1 cellular context compared by ENCODE assay signal in genomic region chr10:97334370-97335175, GRCh38.
A peak's percentile ranks its signal among the peaks of the same experiment; 100 is the strongest.
TF ChIP-seq lines count a peak whose summit lies in the region.

TSS of gene FRAT2 (minus strand) at chr10:97334729. CDS start at chr10:97334572, 157 bp downstream.

TF ChIP-seq in K562, 482 proteins besides CTCF, POLR2A, EP300 and RAD21 (continued from another document and continues in another):
- no peak for TF ChIP-seq ZBTB5 (IDR thresholded peaks at IDR 0.05)
- TF ChIP-seq NR3C1 (CRISPR knock-in tag; IDR thresholded peaks at IDR 0.05), result peak; percentile 31; the same call in 1 of the 2 replicates
- TF ChIP-seq SMAD2 (IDR thresholded peaks at IDR 0.05; ENCODE audit: low read depth, low read length), result no peak
- TF ChIP-seq USF2 (CRISPR knock-in tag; IDR thresholded peaks at IDR 0.05), result peak; percentile 71
- no peak for TF ChIP-seq ETS2 (tag; IDR thresholded peaks at IDR 0.05; ENCODE audit: borderline replicate concordance, poor library complexity, severe bottlenecking)
- no peak for TF ChIP-seq HMG20A (CRISPR knock-in tag; conservative IDR thresholded peaks at IDR 0.05)
- no peak for TF ChIP-seq ETV5 (CRISPR knock-in tag; IDR thresholded peaks at IDR 0.05; ENCODE audit: low read depth)
- peak; percentile 79 for TF ChIP-seq SREBF1 (IDR thresholded peaks at IDR 0.05; ENCODE audit: borderline replicate concordance, low read depth, low read length)
- no peak for TF ChIP-seq E2F1 (CRISPR knock-in tag; IDR thresholded peaks at IDR 0.05)
- TF ChIP-seq ZKSCAN1 (IDR thresholded peaks at IDR 0.05; ENCODE audit: low read depth, low read length), result no peak
- TF ChIP-seq ZNF395 (CRISPR knock-in tag; IDR thresholded peaks at IDR 0.05), result 0 out of 2 replicates have a peak, but pooled peaks have one; percentile 72
- no peak for TF ChIP-seq MLLT1 (IDR thresholded peaks at IDR 0.05)
- TF ChIP-seq ZNF766 (CRISPR knock-in tag; conservative IDR thresholded peaks at IDR 0.05), result no peak
- no peak for TF ChIP-seq EWSR1 (IDR thresholded peaks at IDR 0.05; ENCODE audit: borderline replicate concordance, low read depth, partially characterized antibody)
- TF ChIP-seq NFE2L1 (tag; IDR thresholded peaks at IDR 0.05; ENCODE audit: borderline replicate concordance, low read depth), result no peak
- no peak for TF ChIP-seq ZNF518B (CRISPR knock-in tag; IDR thresholded peaks at IDR 0.05)
- TF ChIP-seq THAP7 (CRISPR knock-in tag; IDR thresholded peaks at IDR 0.05), result no peak
- TF ChIP-seq POLR2AphosphoS5 (IDR thresholded peaks at IDR 0.05; ENCODE audit: control insufficient read depth, insufficient read depth, low read depth, low read length), result peak; percentile 49
- TF ChIP-seq ILK (tag; IDR thresholded peaks at IDR 0.05; ENCODE audit: borderline replicate concordance, low read depth), result no peak
- peak; percentile 82; the same call in 1 of the 2 replicates for TF ChIP-seq SOX6 (IDR thresholded peaks at IDR 0.05)
- no peak; the same call in 1 of the 2 replicates for TF ChIP-seq FOSL1 (tag; conservative IDR thresholded peaks at IDR 0.05)
- no peak for TF ChIP-seq JUN (IDR thresholded peaks at IDR 0.05; ENCODE audit: borderline replicate concordance, low read depth, low read length)
- no peak for TF ChIP-seq JUN (CRISPR knock-in tag; IDR thresholded peaks at IDR 0.05; ENCODE audit: borderline replicate concordance)
- no peak for TF ChIP-seq NFIX (CRISPR knock-in tag; IDR thresholded peaks at IDR 0.05; ENCODE audit: low read depth)
- no peak for TF ChIP-seq ATF1 (CRISPR knock-in tag; IDR thresholded peaks at IDR 0.05)
- peak; percentile 95 for TF ChIP-seq ATF1 (tag; IDR thresholded peaks at IDR 0.05)
- no peak for TF ChIP-seq GATAD2B (IDR thresholded peaks at IDR 0.05; ENCODE audit: borderline replicate concordance)
- no peak for TF ChIP-seq ZNF311 (CRISPR knock-in tag; IDR thresholded peaks at IDR 0.05)
- no peak for TF ChIP-seq TCFL5 (CRISPR knock-in tag; conservative IDR thresholded peaks at IDR 0.05)
- TF ChIP-seq HMBOX1 (IDR thresholded peaks at IDR 0.05), result no peak
- no peak for TF ChIP-seq CC2D1A (IDR thresholded peaks at IDR 0.05)
- TF ChIP-seq EGR1 (conservative IDR thresholded peaks at IDR 0.05), result peak; percentile 80
- TF ChIP-seq SIN3A (IDR thresholded peaks at IDR 0.05; ENCODE audit: borderline replicate concordance in 2 of 2, control insufficient read depth in 1 of 2, low read depth in 2 of 2, low read length in 2 of 2), result peak; percentile 43 to 80; a peak in 2 of 4 replicates
- no peak for TF ChIP-seq KAT2B (IDR thresholded peaks at IDR 0.05; ENCODE audit: low read depth, low read length)
- no peak for TF ChIP-seq ZFP1 (CRISPR knock-in tag; IDR thresholded peaks at IDR 0.05)
- no peak for TF ChIP-seq RBM14 (IDR thresholded peaks at IDR 0.05; ENCODE audit: borderline replicate concordance, insufficient read depth, low read depth, low read length)
- TF ChIP-seq MNT (conservative IDR thresholded peaks at IDR 0.05), result peak; percentile 99 to 100
- no peak for TF ChIP-seq ARHGAP35 (IDR thresholded peaks at IDR 0.05; ENCODE audit: partially characterized antibody)
- no peak for TF ChIP-seq SMAD3 (CRISPR knock-in tag; conservative IDR thresholded peaks at IDR 0.05)
- TF ChIP-seq FOXK1 (CRISPR knock-in tag; IDR thresholded peaks at IDR 0.05; ENCODE audit: borderline replicate concordance), result no peak
- TF ChIP-seq ZNF586 (CRISPR knock-in tag; conservative IDR thresholded peaks at IDR 0.05), result no peak
- no peak for TF ChIP-seq ZNF436 (CRISPR knock-in tag; IDR thresholded peaks at IDR 0.05)
- TF ChIP-seq CBFB (CRISPR knock-in tag; IDR thresholded peaks at IDR 0.05), result no peak
- TF ChIP-seq MECOM (CRISPR knock-in tag; IDR thresholded peaks at IDR 0.05), result no peak
- TF ChIP-seq SAFB2 (IDR thresholded peaks at IDR 0.05; ENCODE audit: borderline replicate concordance, low read depth, low read length, severe bottlenecking), result no peak
- no peak for TF ChIP-seq ZNF239 (CRISPR knock-in tag; IDR thresholded peaks at IDR 0.05)
- TF ChIP-seq GMEB1 (CRISPR knock-in tag; IDR thresholded peaks at IDR 0.05), result 0 out of 2 replicates have a peak, but pooled peaks have one; percentile 30
- no peak for TF ChIP-seq IRF9 (tag; IDR thresholded peaks at IDR 0.05)
- no peak for TF ChIP-seq ZNF165 (CRISPR knock-in tag; IDR thresholded peaks at IDR 0.05; ENCODE audit: borderline replicate concordance)
- TF ChIP-seq MEIS2 (IDR thresholded peaks at IDR 0.05; ENCODE audit: partially characterized antibody), result no peak
- no peak for TF ChIP-seq ZSCAN29 (IDR thresholded peaks at IDR 0.05)
- TF ChIP-seq SP2 (IDR thresholded peaks at IDR 0.05; ENCODE audit: extremely low read depth, low read depth, low read length, poor library complexity, severe bottlenecking), result no peak
- peak; percentile 6; the same call in 1 of the 2 replicates for TF ChIP-seq CBFA2T3 (IDR thresholded peaks at IDR 0.05)
- TF ChIP-seq PHF21A (IDR thresholded peaks at IDR 0.05; ENCODE audit: borderline replicate concordance, low read depth), result no peak
- no peak for TF ChIP-seq KHSRP (IDR thresholded peaks at IDR 0.05)
